Comparison of ENCODE assay signal across 8 cellular contexts in the genomic region with DNA sequence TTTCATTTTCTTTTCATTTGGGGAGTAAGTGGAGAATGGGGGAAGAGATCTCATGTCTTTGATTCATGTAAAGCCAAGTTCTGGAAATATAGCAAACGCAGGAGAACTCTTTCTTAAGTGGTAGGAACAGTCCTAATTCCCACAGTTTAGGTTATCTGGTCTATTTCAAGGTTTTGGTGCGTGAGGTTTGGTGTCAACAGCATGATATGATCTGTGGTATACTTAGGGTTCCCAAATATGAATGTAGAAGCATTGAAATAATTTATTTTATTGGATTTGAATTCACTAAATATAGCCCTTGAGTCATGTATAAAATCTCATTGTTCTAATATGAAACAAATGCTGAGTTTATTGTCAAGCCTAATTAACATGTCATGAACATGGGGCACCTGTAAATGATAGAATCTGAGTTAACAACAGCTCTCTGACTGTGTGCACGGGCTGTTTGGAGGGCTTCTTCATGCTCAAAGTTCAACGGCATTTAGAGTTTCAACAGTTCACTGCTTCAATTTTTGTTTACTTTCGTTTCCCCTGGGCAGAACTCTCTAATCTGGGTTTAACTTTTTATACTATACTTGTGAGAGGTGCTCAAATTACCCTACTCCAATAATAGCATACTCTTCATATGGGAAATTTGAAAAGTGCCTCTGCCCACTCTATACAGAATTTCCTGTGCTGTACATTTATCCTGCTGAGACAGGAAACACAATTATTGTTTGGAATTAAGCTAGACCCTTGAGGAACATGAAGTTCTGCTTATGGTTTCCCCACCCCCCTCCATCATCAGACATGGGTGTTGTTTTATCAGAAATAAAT.
DNase-seq lines count a peak whose midpoint lies in the region; ATAC-seq and TF ChIP-seq lines count a peak whose summit lies in the region.

No MANE protein-coding gene starts in this region.

- H3K27ac ChIP-seq in VCaP = peak overlapping the region; percentile 75
- H3K27ac ChIP-seq in left ventricle myocardium inferior (replicated peaks) = peak overlapping the region; percentile 88

- H3K4me3 Mint-ChIP-seq in stimulated activated effector memory CD8-positive, alpha-beta T cell treated with anti-CD3 and anti-CD28 coated beads, Interleukin-12 subunit alpha, Interleukin-12 subunit beta, amount 100 ng/mL, for 72 hours = peak overlapping the region; percentile 68

- no peaks in the 10 kb centered on the region for H3K27me3 ChIP-seq in left ventricle myocardium inferior (ENCODE audit: low read depth)

- TF ChIP-seq CTCF in VCaP (conservative IDR thresholded peaks at IDR 0.05) = no peak
- no peak for TF ChIP-seq CTCF in left ventricle myocardium inferior (IDR thresholded peaks at IDR 0.05; ENCODE audit: borderline replicate concordance)

- no peaks in the 10 kb centered on the region for H3K36me3 Mint-ChIP-seq in stimulated activated effector memory CD8-positive, alpha-beta T cell treated with anti-CD3 and anti-CD28 coated beads, Interleukin-12 subunit alpha, Interleukin-12 subunit beta, amount 100 ng/mL, for 72 hours

- H3K4me1 ChIP-seq in left ventricle myocardium inferior = peaks cover 35% of the 10 kb centered on the region

- peak overlapping the region; percentile 46 for H3K4me3 ChIP-seq in left ventricle myocardium inferior

- H3K4me1 Mint-ChIP-seq in stimulated activated effector memory CD8-positive, alpha-beta T cell treated with anti-CD3 and anti-CD28 coated beads, Interleukin-12 subunit alpha, Interleukin-12 subunit beta, amount 100 ng/mL, for 72 hours = peaks cover 40% of the 10 kb centered on the region

- intact Hi-C loops in left ventricle myocardium inferior (cut with micrococcal nuclease) = no loop called here

- DNase-seq in NCI-H2107 treated with DMSO at 0.1 percent for 48 hours (lab: John Stamatoyannopoulos, UW; ENCODE audit: unreplicated experiment) (peak; percentile 67), NCI-H2107 (lab: John Stamatoyannopoulos, UW) (no peak), left ventricle myocardium inferior (no peak), DMS153 treated with DMSO at 0.1 percent for 48 hours (lab: John Stamatoyannopoulos, UW; ENCODE audit: unreplicated experiment) (no peak), nucleus accumbens (lab: John Stamatoyannopoulos, UW) (no peak)
- no peak for DNase-seq in stimulated activated effector memory CD8-positive, alpha-beta T cell treated with anti-CD3 and anti-CD28 coated beads, Interleukin-12 subunit alpha, Interleukin-12 subunit beta, amount 100 ng/mL, for 72 hours (ENCODE audit: low spot score in 2 of 2)

- H3K36me3 ChIP-seq in left ventricle myocardium inferior = no peaks in the 10 kb centered on the region

- H3K9me3 ChIP-seq in left ventricle myocardium inferior (replicated peaks) = no peaks in the 10 kb centered on the region

- peaks cover 3% of the 10 kb centered on the region for H3K9me3 Mint-ChIP-seq in stimulated activated effector memory CD8-positive, alpha-beta T cell treated with anti-CD3 and anti-CD28 coated beads, Interleukin-12 subunit alpha, Interleukin-12 subunit beta, amount 100 ng/mL, for 72 hours

- peak overlapping the region; percentile 96 for H3K27ac Mint-ChIP-seq in stimulated activated effector memory CD8-positive, alpha-beta T cell treated with anti-CD3 and anti-CD28 coated beads, Interleukin-12 subunit alpha, Interleukin-12 subunit beta, amount 100 ng/mL, for 72 hours

- peak; percentile 44 for ATAC-seq in HG03108 (IDR thresholded peaks at IDR 0.05; ENCODE audit: unreplicated experiment)
- no peak for ATAC-seq in stimulated activated effector memory CD8-positive, alpha-beta T cell treated with anti-CD3 and anti-CD28 coated beads, Interleukin-12 subunit alpha, Interleukin-12 subunit beta, amount 100 ng/mL, for 72 hours
